Comparison of ENCODE assay signal across 9 cellular contexts in genomic region chr2:109260886-109261700, GRCh38.
A peak's percentile ranks its signal among the peaks of the same experiment; 100 is the strongest.
DNase-seq lines count a peak whose midpoint lies in the region; ATAC-seq and TF ChIP-seq lines count a peak whose summit lies in the region.
"Had no signal": no experiment of that assay in that cellular context is flagged by ENCODE, and none has a peak within 500 bp of the region (broad histone marks: within the 10 kb centered on the region; RNA-seq: fewer than 3 reads in every experiment).

No MANE protein-coding gene starts in this region.

- H3K9me3 Mint-ChIP-seq in activated CD8-positive, alpha-beta T cell treated with anti-CD3 and anti-CD28 coated beads, Interleukin-2, amount 10 ng/mL, durations not matched to agents 7 days and 5 days (ENCODE audit: insufficient read depth) = no peaks in the 10 kb centered on the region

- no peaks in the 10 kb centered on the region for H3K4me1 Mint-ChIP-seq in activated CD8-positive, alpha-beta T cell treated with anti-CD3 and anti-CD28 coated beads, Interleukin-2, amount 10 ng/mL, durations not matched to agents 7 days and 5 days (ENCODE audit: low read depth)

- ATAC-seq in activated CD8-positive, alpha-beta T cell treated with anti-CD3 and anti-CD28 coated beads, Interleukin-2, amount 10 ng/mL, durations not matched to agents 7 days and 5 days = no peak
- no peak for ATAC-seq in GM21526 (IDR thresholded peaks at IDR 0.05; ENCODE audit: low FRiP score, unreplicated experiment)
- ATAC-seq in GM21423 (IDR thresholded peaks at IDR 0.05; ENCODE audit: unreplicated experiment) = no peak
- ATAC-seq in HG03108 (IDR thresholded peaks at IDR 0.05; ENCODE audit: unreplicated experiment) = no peak

- H3K36me3 Mint-ChIP-seq in activated CD8-positive, alpha-beta T cell treated with anti-CD3 and anti-CD28 coated beads, Interleukin-2, amount 10 ng/mL, durations not matched to agents 7 days and 5 days (ENCODE audit: low read depth) = no peaks in the 10 kb centered on the region

- CTCF ChIA-PET in activated CD8-positive, alpha-beta T cell treated with anti-CD3 and anti-CD28 coated beads, Interleukin-2, amount 10 ng/mL, durations not matched to agents 7 days and 5 days (lab: Charles Lee) = no interaction called here

- H3K27ac Mint-ChIP-seq in activated CD8-positive, alpha-beta T cell treated with anti-CD3 and anti-CD28 coated beads, Interleukin-2, amount 10 ng/mL, durations not matched to agents 7 days and 5 days = no peak overlapping the region

- POLR2A ChIA-PET in activated CD8-positive, alpha-beta T cell treated with anti-CD3 and anti-CD28 coated beads, Interleukin-2, amount 10 ng/mL, durations not matched to agents 7 days and 5 days (lab: Charles Lee) = interaction anchor here (0.6 kb wide), 1 partner anchor 28 kb away, joined by 4 read pairs; no protein-coding TSS in a partner anchor

- TF ChIP-seq CTCF in LNCaP clone FGC (IDR thresholded peaks at IDR 0.05; ENCODE audit: control insufficient read depth, extremely low read depth, insufficient read depth) = peak; percentile 51

- H3K27me3 Mint-ChIP-seq in activated CD8-positive, alpha-beta T cell treated with anti-CD3 and anti-CD28 coated beads, Interleukin-2, amount 10 ng/mL, durations not matched to agents 7 days and 5 days (ENCODE audit: low read depth) = no peaks in the 10 kb centered on the region

- no peak overlapping the region for H3K4me3 Mint-ChIP-seq in activated CD8-positive, alpha-beta T cell treated with anti-CD3 and anti-CD28 coated beads, Interleukin-2, amount 10 ng/mL, durations not matched to agents 7 days and 5 days

- DNase-seq in ELF-1 (ENCODE audit: low read depth, low spot score) = peak; percentile 37
- DNase-seq in LNCaP clone FGC (ENCODE audit: low read depth) = peak; percentile 30
- DNase-seq in activated CD8-positive, alpha-beta T cell treated with anti-CD3 and anti-CD28 coated beads, Interleukin-2, amount 10 ng/mL, durations not matched to agents 7 days and 5 days = peak; percentile 25
- DNase-seq in myocyte (ENCODE audit: low read depth) = peak; percentile 51
- DNase-seq in ecto neural progenitor cell (ENCODE audit: low spot score) = no peak

- H3K4me3 ChIP-seq in LNCaP clone FGC (ENCODE audit: low read depth, low read length) = no peak overlapping the region
- H3K4me3 ChIP-seq: right lobe of liver had no signal
